24 cellular contexts compared by ENCODE assay signal in genomic region chr22:20434773-20435172, GRCh38. TPM values are rescaled to one million over a fixed set of nuclear protein-coding genes. Genes with fewer than 3 reads are reported as not detected.
DNase-seq lines count a peak whose midpoint lies in the region; ATAC-seq and TF ChIP-seq lines count a peak whose summit lies in the region.
"Had no signal": no experiment of that assay in that cellular context is flagged by ENCODE, and none has a peak within 500 bp of the region (broad histone marks: within the 10 kb centered on the region; RNA-seq: fewer than 3 reads in every experiment).

No MANE protein-coding gene starts in this region.

- ATAC-seq in natural killer cell, result no peak
- no peak for ATAC-seq in natural killer cell treated with Interleukin-12 subunit alpha and Interleukin-12 subunit beta and Interleukin-15 and Interleukin-18, amount 100 ng/mL, for 72 hours
- no peak for ATAC-seq in aorta (ENCODE audit: low FRiP score)
- no peak for ATAC-seq in upper lobe of left lung (ENCODE audit: low FRiP score in 2 of 2)
- ATAC-seq: left cardiac atrium had no signal

- no peaks in the 10 kb centered on the region for H3K36me3 Mint-ChIP-seq in natural killer cell
- H3K36me3 Mint-ChIP-seq in natural killer cell treated with Interleukin-12 subunit alpha and Interleukin-12 subunit beta and Interleukin-15 and Interleukin-18, amount 100 ng/mL, for 72 hours, result no peaks in the 10 kb centered on the region
- H3K36me3 Mint-ChIP-seq in chondrocyte (ENCODE audit: low read depth), result peaks cover 2% of the 10 kb centered on the region
- no peaks in the 10 kb centered on the region for H3K36me3 Mint-ChIP-seq in neural crest cell (ENCODE audit: low read depth)

- H3K9me3 Mint-ChIP-seq in natural killer cell (no peaks in the 10 kb centered on the region), chondrocyte (ENCODE audit: low read depth) (no peaks in the 10 kb centered on the region), neural crest cell (no peaks in the 10 kb centered on the region)
- H3K9me3 Mint-ChIP-seq in natural killer cell treated with Interleukin-12 subunit alpha and Interleukin-12 subunit beta and Interleukin-15 and Interleukin-18, amount 100 ng/mL, for 72 hours, result no peaks in the 10 kb centered on the region

- no peaks in the 10 kb centered on the region for H3K4me1 ChIP-seq in aorta (ENCODE audit: control insufficient read depth in 1 of 2, insufficient read depth in 2 of 2, low read length in 2 of 2)
- peaks cover 43 to 61% (median 54%) of the 10 kb centered on the region in 4 donors for H3K4me1 ChIP-seq in upper lobe of left lung

- H3K4me1 Mint-ChIP-seq in natural killer cell (peaks cover 11 to 52% of the 10 kb centered on the region in 2 donors), chondrocyte (ENCODE audit: low read depth) (peaks cover 49% of the 10 kb centered on the region), neural crest cell (peaks cover 36% of the 10 kb centered on the region)
- H3K4me1 Mint-ChIP-seq in natural killer cell treated with Interleukin-12 subunit alpha and Interleukin-12 subunit beta and Interleukin-15 and Interleukin-18, amount 100 ng/mL, for 72 hours (ENCODE audit: low read depth in 2 of 2), result peaks cover 10 to 19% of the 10 kb centered on the region in 2 donors

- no peak for TF ChIP-seq EP300 in upper lobe of left lung (IDR thresholded peaks at IDR 0.05)

- no peak overlapping the region for H3K27ac Mint-ChIP-seq in natural killer cell
- no peak overlapping the region for H3K27ac Mint-ChIP-seq in natural killer cell treated with Interleukin-12 subunit alpha and Interleukin-12 subunit beta and Interleukin-15 and Interleukin-18, amount 100 ng/mL, for 72 hours
- H3K27ac Mint-ChIP-seq in chondrocyte (ENCODE audit: unreplicated experiment), result peak overlapping the region; percentile 75
- no peak overlapping the region for H3K27ac Mint-ChIP-seq in neural crest cell (ENCODE audit: unreplicated experiment)

- no peak overlapping the region for H3K4me3 ChIP-seq in aorta (ENCODE audit: low read length in 2 of 2)
- H3K4me3 ChIP-seq in upper lobe of left lung, result no peak overlapping the region
- H3K4me3 ChIP-seq: smooth muscle cell had no signal

- TF ChIP-seq POLR2A in upper lobe of left lung (IDR thresholded peaks at IDR 0.05), result no peak

- H3K27ac ChIP-seq in aorta (ENCODE audit: low read depth in 1 of 2, low read length in 2 of 2) (no peak overlapping the region), upper lobe of left lung (peak overlapping the region in 1 of 4 donors; percentile 86)
- H3K27ac ChIP-seq: HL-60 had no signal

- H3K36me3 ChIP-seq in aorta (ENCODE audit: control insufficient read depth in 1 of 2, insufficient read depth in 2 of 2, low read length in 1 of 2) (no peaks in the 10 kb centered on the region), upper lobe of left lung (no peaks in the 10 kb centered on the region)
- H3K36me3 ChIP-seq: tibial nerve had no signal

- H3K4me3 Mint-ChIP-seq in natural killer cell (peak overlapping the region; percentile 47), chondrocyte (ENCODE audit: unreplicated experiment) (peak overlapping the region; percentile 19), neural crest cell (peak overlapping the region; percentile 86)
- H3K4me3 Mint-ChIP-seq in natural killer cell treated with Interleukin-12 subunit alpha and Interleukin-12 subunit beta and Interleukin-15 and Interleukin-18, amount 100 ng/mL, for 72 hours, result no peak overlapping the region

- H3K27me3 ChIP-seq in aorta (ENCODE audit: control insufficient read depth in 1 of 2, insufficient read depth in 2 of 2, low read length in 1 of 2) (no peaks in the 10 kb centered on the region), upper lobe of left lung (peaks cover 0 to 45% (median 19%) of the 10 kb centered on the region in 4 donors)
- H3K27me3 ChIP-seq: tibial nerve had no signal

- 93 to 100% methylated on average over 3 of the region's 3 CpGs for WGBS in aorta, 2 donors
- 81 to 90% methylated on average over 3 of the region's 3 CpGs for WGBS in upper lobe of left lung, 2 donors

- H3K27me3 Mint-ChIP-seq in natural killer cell (ENCODE audit: low read depth in 2 of 2) (peaks cover 36 to 47% of the 10 kb centered on the region in 2 donors), chondrocyte (ENCODE audit: low read depth) (no peaks in the 10 kb centered on the region), neural crest cell (ENCODE audit: low read depth) (peaks cover 65% of the 10 kb centered on the region)
- peaks cover 34 to 38% of the 10 kb centered on the region in 2 donors for H3K27me3 Mint-ChIP-seq in natural killer cell treated with Interleukin-12 subunit alpha and Interleukin-12 subunit beta and Interleukin-15 and Interleukin-18, amount 100 ng/mL, for 72 hours

- TF ChIP-seq CTCF in natural killer cell (IDR thresholded peaks at IDR 0.05) (no peak), chondrocyte (IDR thresholded peaks at IDR 0.05) (no peak), neural crest cell (conservative IDR thresholded peaks at IDR 0.05) (no peak), upper lobe of left lung (IDR thresholded peaks at IDR 0.05) (no peak)

- DNase-seq in natural killer cell, result no peak
- DNase-seq in natural killer cell treated with Interleukin-12 subunit alpha and Interleukin-12 subunit beta and Interleukin-15 and Interleukin-18, amount 100 ng/mL, for 72 hours (ENCODE audit: low spot score), result no peak
- peak; percentile 42 for DNase-seq in chondrocyte (ENCODE audit: low spot score)
- no peak for DNase-seq in neural crest cell (ENCODE audit: low read depth, low spot score)
- DNase-seq in aorta, result peak; percentile 5 to 19
- no peak for DNase-seq in NCI-H1092 treated with DMSO at 0.1 percent for 48 hours (lab: John Stamatoyannopoulos, UW)
- no peak for DNase-seq in upper lobe of left lung
- DNase-seq in SKM-1 (lab: John Stamatoyannopoulos, UW; ENCODE audit: unreplicated experiment), result no peak
- DNase-seq: activated CD4-positive, alpha-beta T cell treated with anti-CD3 and anti-CD28 coated beads, Interleukin-2, amount 50 U/mL, for 1 hour; activated naive CD4-positive, alpha-beta T cell treated with Interleukin-2 at 50 U/mL for 16 hours; activated T-cell treated with anti-CD3 and anti-CD28 coated beads, Interleukin-2, amount 50 U/mL, for 48 hours; Caco-2; DND-41; mammary epithelial cell; NCI-H187; NCI-H524; nucleus accumbens; Right ventricle myocardium superior; SW 1271; T1000 had no signal

- H3K9me3 ChIP-seq in aorta (ENCODE audit: control insufficient read depth, low read length), result no peaks in the 10 kb centered on the region
- H3K9me3 ChIP-seq in upper lobe of left lung, result no peaks in the 10 kb centered on the region
- H3K9me3 ChIP-seq: Caco-2, tibial nerve had no signal

- intact Hi-C loops in natural killer cell (cut with micrococcal nuclease), result no loop called here
- intact Hi-C loops in aorta (cut with DNase I), result no loop called here

RNA-seq across cellular contexts. Expression of gene SCARF2, which starts 2.9 kb away (rescaled TPM):
- total RNA-seq in natural killer cell (1 to 10 TPM; 1.8 to 3.5 (median 2.9) TPM), chondrocyte (56.5 to 88.8 TPM (median 86.5 TPM) in 3 replicates), neural crest cell (23.1 and 23.4 TPM in 2 replicates), aorta (10 to 100 TPM; 34.3 to 35.4 TPM), upper lobe of left lung (10 to 100 TPM; 10.1 to 36.7 (median 16.1) TPM)
- total RNA-seq in natural killer cell treated with Interleukin-12 subunit alpha and Interleukin-12 subunit beta and Interleukin-15 and Interleukin-18, amount 100 ng/mL, for 72 hours, result under 1 TPM in 1 of 2 donors, not detected in 1; 0.48 TPM
- 10 to 100 TPM in 1 of 2 donors, 1 to 10 TPM in 1; 8.5 to 21.4 TPM for polyA plus RNA-seq in aorta

RNA-seq across cellular contexts. Expression of gene ZNF74, which starts 40.8 kb away (rescaled TPM):
- total RNA-seq in natural killer cell, result 10 to 100 TPM in 2 of 3 donors, 1 to 10 TPM in 1; 7.7 to 18.2 (median 10.4) TPM
- 10 to 100 TPM in 1 of 2 donors, 1 to 10 TPM in 1; 3.7 to 11.9 TPM for total RNA-seq in natural killer cell treated with Interleukin-12 subunit alpha and Interleukin-12 subunit beta and Interleukin-15 and Interleukin-18, amount 100 ng/mL, for 72 hours
- 12.7 to 15.7 TPM (median 13.6 TPM) in 3 replicates for total RNA-seq in chondrocyte
- total RNA-seq in neural crest cell, result 54.2 and 55.1 TPM in 2 replicates
- 10 to 100 TPM in 1 of 2 donors, 1 to 10 TPM in 1; 3.8 to 10.3 TPM for total RNA-seq in aorta
- polyA plus RNA-seq in aorta, result 1 to 10 TPM; 2.9 to 4.6 TPM
- total RNA-seq in upper lobe of left lung, result 10 to 100 TPM in 5 of 6 donors, 1 to 10 TPM in 1; 8.9 to 26.2 (median 12.7) TPM

Comparison
In these comparisons a context has a peak if more than half of its experiments do, and no peak if none do; other contexts are left out.
1. DNase-seq: peak in chondrocyte (single experiment) and aorta (2 of 2); none in natural killer cell (single experiment), natural killer cell treated with Interleukin-12 subunit alpha and Interleukin-12 subunit beta and Interleukin-15 and Interleukin-18, amount 100 ng/mL, for 72 hours (single experiment), neural crest cell (single experiment), NCI-H1092 treated with DMSO at 0.1 percent for 48 hours (single experiment), upper lobe of left lung (0 of 2) and SKM-1 (single experiment).